ENCODE assay signal across 8 cellular contexts in genomic region chr2:16608661-16609643, GRCh38. TPM values are rescaled to one million over a fixed set of nuclear protein-coding genes. Genes with fewer than 3 reads are reported as not detected.
A peak's percentile ranks its signal among the peaks of the same experiment; 100 is the strongest.
DNase-seq lines count a peak whose midpoint lies in the region; ATAC-seq lines count a peak whose summit lies in the region.

No MANE protein-coding gene starts in this region.

- ATAC-seq in GM18861 (IDR thresholded peaks at IDR 0.05; ENCODE audit: unreplicated experiment) (peak; percentile 90), HG03103 (IDR thresholded peaks at IDR 0.05; ENCODE audit: low read depth, unreplicated experiment) (peak; percentile 89)

- DNase-seq in AG08395 (ENCODE audit: low spot score) (peak; percentile 86), NCI-H2171 (lab: John Stamatoyannopoulos, UW) (peak; percentile 25), cerebellum (ENCODE audit: low spot score) (peak; percentile 71), kidney glomerular epithelial cell (lab: John Stamatoyannopoulos, UW) (peak; percentile 74)
- peak; percentile 58 to 85 (median 70) for DNase-seq in activated CD4-positive, CD25-positive, alpha-beta regulatory T cell (lab: John Stamatoyannopoulos, UW)
- peak; percentile 49 to 87 for DNase-seq in stimulated activated CD4-positive, alpha-beta T cell treated with anti-CD3 and anti-CD28 coated beads, Interleukin-1b, Interleukin-23, amount 100 ng/mL, for 1 hour (ENCODE audit: low read depth in 2 of 2)

RNA-seq across cellular contexts. Expression of gene CYRIA, which starts 56.7 kb away (rescaled TPM):
- 28.2 TPM for total RNA-seq in cerebellum

Comparison
In these comparisons a context has a peak if more than half of its experiments do, and no peak if none do; other contexts are left out.
1. Peak in every context shown above with its lines: DNase-seq and ATAC-seq.
2. DNase-seq: peak in every context shown above with its lines; median percentile 86 in AG08395; 74 in kidney glomerular epithelial cell; 71 in cerebellum; 70 in activated CD4-positive, CD25-positive, alpha-beta regulatory T cell; 68 in stimulated activated CD4-positive, alpha-beta T cell treated with anti-CD3 and anti-CD28 coated beads, Interleukin-1b, Interleukin-23, amount 100 ng/mL, for 1 hour; 25 in NCI-H2171.